8 cellular contexts compared by ENCODE assay signal in the genomic region with DNA sequence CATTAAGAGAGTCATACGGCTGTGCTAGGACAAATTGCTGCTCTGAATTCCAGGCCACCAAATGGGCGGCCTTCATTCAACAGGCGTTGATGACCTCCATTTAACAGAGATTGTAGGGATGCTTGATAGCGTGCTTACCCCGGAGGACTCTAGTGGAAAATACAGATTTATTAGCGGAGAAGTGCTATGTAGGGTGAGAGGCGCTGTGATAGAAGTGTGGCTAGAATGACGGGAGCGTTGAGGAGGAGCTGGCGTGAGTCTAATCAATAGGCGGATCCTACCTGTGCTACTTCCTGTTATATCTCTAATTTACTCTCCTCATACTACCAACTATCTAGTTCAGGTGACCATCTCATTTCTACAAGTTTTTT. TPM values are rescaled to one million over a fixed set of nuclear protein-coding genes. Genes with fewer than 3 reads are reported as not detected.
DNase-seq lines count a peak whose midpoint lies in the region; ATAC-seq and TF ChIP-seq lines count a peak whose summit lies in the region.

No MANE protein-coding gene starts in this region.

- H2BK120ac ChIP-seq in mesenchymal stem cell (ENCODE audit: low read depth, low read length) = no peak overlapping the region

- no peaks in the 10 kb centered on the region for H4K20me1 ChIP-seq in HCT116 (ENCODE audit: insufficient read depth)
- no peaks in the 10 kb centered on the region for H4K20me1 ChIP-seq in mammary epithelial cell (ENCODE audit: insufficient read depth, low read length)

- no peak overlapping the region for H3K23ac ChIP-seq in mesenchymal stem cell (ENCODE audit: low read length in 2 of 2)

- H2BK15ac ChIP-seq in mesenchymal stem cell (ENCODE audit: low read depth, poor library complexity, severe bottlenecking) = no peak overlapping the region

- no peak overlapping the region for H2BK12ac ChIP-seq in mesenchymal stem cell (ENCODE audit: low read length in 2 of 2)

- no peak overlapping the region for H2BK5ac ChIP-seq in mesenchymal stem cell (ENCODE audit: low read depth, low read length, poor library complexity, severe bottlenecking)

- no peak for TF ChIP-seq POLR2A in HCT116 (IDR thresholded peaks at IDR 0.05; ENCODE audit: borderline replicate concordance, extremely low read depth, insufficient read depth, insufficient read length)

- peak overlapping the region; percentile 40 to 99 for H3K4ac ChIP-seq in mesenchymal stem cell (ENCODE audit: low read depth in 1 of 2, low read length in 2 of 2)

- POLR2A ChIA-PET in HCT116 (lab: Charles Lee) = no interaction called here

- TF ChIP-seq CTCF in HCT116 (IDR thresholded peaks at IDR 0.05 in 2 of 3, conservative IDR thresholded peaks at IDR 0.05 in 1 of 3; ENCODE audit: borderline replicate concordance in 1 of 3, insufficient read depth in 1 of 3, low read depth in 2 of 3, low read length in 2 of 3) (no peak), mammary epithelial cell (conservative IDR thresholded peaks at IDR 0.05 in 1 of 2, IDR thresholded peaks at IDR 0.05 in 1 of 2; ENCODE audit: extremely low read depth in 1 of 2, insufficient read depth in 1 of 2, low read depth in 1 of 2, low read length in 2 of 2) (no peak)

- 1% methylated on average over 11 of the region's 11 CpGs for WGBS in mammary epithelial cell (ENCODE audit: low coverage, missing lambda C conversion rate)
- WGBS in mesenchymal stem cell = 2% methylated on average over 9 of the region's 11 CpGs
- 2 to 3% methylated on average over 11 of the region's 11 CpGs for WGBS in aorta, 2 donors

- no peaks in the 10 kb centered on the region for H3K9me3 ChIP-seq in HCT116 (ENCODE audit: control insufficient read depth in 1 of 2, insufficient read depth in 1 of 2, low read depth in 1 of 2, low read length in 2 of 2)
- H3K9me3 ChIP-seq in mammary epithelial cell (replicated peaks; ENCODE audit: insufficient read depth, low read length) = no peaks in the 10 kb centered on the region
- H3K9me3 ChIP-seq in mesenchymal stem cell (ENCODE audit: control insufficient read depth, low read length) = no peaks in the 10 kb centered on the region
- no peaks in the 10 kb centered on the region for H3K9me3 ChIP-seq in aorta (ENCODE audit: control insufficient read depth, low read length)

- BruUV-seq in HCT116 (replicated peaks; lab: Mats Ljungman, UMichigan) = no TSS peak
- no TSS peak for BruUV-seq in mammary epithelial cell (replicated peaks; lab: Mats Ljungman, UMichigan)

- H4K8ac ChIP-seq in mesenchymal stem cell (ENCODE audit: low read length) = peak overlapping the region; percentile 100

- intact Hi-C loops in HCT116 (cut with micrococcal nuclease) (no loop called here), mammary epithelial cell (cut with micrococcal nuclease) (loop anchor here (10.0 kb wide), 1 partner anchor 314 kb away; no protein-coding TSS in a partner anchor), aorta (cut with DNase I) (no loop called here)

- H3K4me3 ChIP-seq in HCT116 (replicated peaks in 1 of 2; ENCODE audit: low read depth in 1 of 2, low read length in 2 of 2) = peak overlapping the region; percentile 100
- peak overlapping the region; percentile 79 to 91 (median 89) for H3K4me3 ChIP-seq in mammary epithelial cell (replicated peaks in 1 of 3; ENCODE audit: insufficient read depth in 1 of 3, low read depth in 2 of 3, low read length in 3 of 3)
- H3K4me3 ChIP-seq in mesenchymal stem cell (ENCODE audit: insufficient read depth in 1 of 2, low read depth in 1 of 2, low read length in 2 of 2) = peak overlapping the region; percentile 99
- H3K4me3 ChIP-seq in aorta (ENCODE audit: low read length in 2 of 2) = peak overlapping the region; percentile 58 to 59

- H3K79me2 ChIP-seq in HCT116 (ENCODE audit: insufficient read depth, low read length) (peaks cover 59% of the 10 kb centered on the region), mammary epithelial cell (ENCODE audit: insufficient read depth, low read length) (peaks cover 54% of the 10 kb centered on the region)

- no peak overlapping the region for H4K91ac ChIP-seq in mesenchymal stem cell (ENCODE audit: low read length)

- H3K4me1 ChIP-seq in HCT116 (ENCODE audit: control insufficient read depth in 1 of 2, insufficient read depth in 2 of 2, low read length in 2 of 2) = peaks cover 5 to 27% of the 10 kb centered on the region in 2 experiments
- H3K4me1 ChIP-seq in mammary epithelial cell (ENCODE audit: insufficient read depth, low read length) = peaks cover 5% of the 10 kb centered on the region
- peaks cover 6% of the 10 kb centered on the region for H3K4me1 ChIP-seq in mesenchymal stem cell (ENCODE audit: control insufficient read depth, insufficient read depth, low read depth, low read length)
- no peaks in the 10 kb centered on the region for H3K4me1 ChIP-seq in aorta (ENCODE audit: control insufficient read depth in 1 of 2, insufficient read depth in 2 of 2, low read length in 2 of 2)

- H3K27me3 ChIP-seq in HCT116 (ENCODE audit: insufficient read depth, low read length) (no peaks in the 10 kb centered on the region), mammary epithelial cell (ENCODE audit: insufficient read depth, low read length) (no peaks in the 10 kb centered on the region), mesenchymal stem cell (ENCODE audit: control insufficient read depth in 1 of 2, insufficient read depth in 1 of 2, low read length in 2 of 2) (no peaks in the 10 kb centered on the region), aorta (ENCODE audit: control insufficient read depth in 1 of 2, insufficient read depth in 2 of 2, low read length in 1 of 2) (no peaks in the 10 kb centered on the region)

- peaks cover 2 to 3% of the 10 kb centered on the region in 2 experiments; a peak in 3 of 4 replicates for H3K36me3 ChIP-seq in HCT116 (ENCODE audit: control insufficient read depth in 1 of 2, insufficient read depth in 2 of 2, low read length in 2 of 2)
- peaks cover 5% of the 10 kb centered on the region for H3K36me3 ChIP-seq in mammary epithelial cell (ENCODE audit: insufficient read depth, low read length)
- H3K36me3 ChIP-seq in mesenchymal stem cell (ENCODE audit: control insufficient read depth in 1 of 2, insufficient read depth in 2 of 2, low read depth in 1 of 2, low read length in 2 of 2) = peaks cover 11 to 23% of the 10 kb centered on the region in 2 experiments
- no peaks in the 10 kb centered on the region for H3K36me3 ChIP-seq in aorta (ENCODE audit: control insufficient read depth in 1 of 2, insufficient read depth in 2 of 2, low read length in 1 of 2)

- H3K27ac ChIP-seq in HCT116 (ENCODE audit: low read depth, low read length) = peak overlapping the region; percentile 93
- peak overlapping the region; percentile 83 for H3K27ac ChIP-seq in mammary epithelial cell (ENCODE audit: insufficient read depth, low read depth, low read length)
- peak overlapping the region; percentile 88 for H3K27ac ChIP-seq in mesenchymal stem cell (ENCODE audit: low read length, poor library complexity, severe bottlenecking)
- no peak overlapping the region for H3K27ac ChIP-seq in aorta (ENCODE audit: low read depth in 1 of 2, low read length in 2 of 2)

- peak overlapping the region; percentile 98 to 99 for H3K18ac ChIP-seq in mesenchymal stem cell (ENCODE audit: low read depth in 1 of 2, low read length in 2 of 2)

- in situ Hi-C loops in mammary epithelial cell (cut with MboI; ENCODE audit: low sequenced_read_pairs in 2 of 2) = no loop called here

- dilution Hi-C loops in mammary epithelial cell (cut with HindIII; ENCODE audit: low sequenced_read_pairs) = no loop called here

- no peak overlapping the region for H2AK5ac ChIP-seq in mesenchymal stem cell (ENCODE audit: low read length, severe bottlenecking)

- TF ChIP-seq RAD21 in HCT116 (IDR thresholded peaks at IDR 0.05; ENCODE audit: low read depth) = no peak

- CTCF ChIA-PET in HCT116 (lab: Charles Lee) (no interaction called here), mammary epithelial cell (lab: Charles Lee; ENCODE audit: low non-redundant PET) (no interaction called here)

- ATAC-seq in HCT116 (peak; percentile 62), aorta (ENCODE audit: low FRiP score) (no peak), HG03108 (IDR thresholded peaks at IDR 0.05; ENCODE audit: unreplicated experiment) (no peak)

- H3K79me1 ChIP-seq in mesenchymal stem cell (replicated peaks; ENCODE audit: low read length, poor library complexity, severe bottlenecking) = peaks cover 11% of the 10 kb centered on the region

- H2AFZ ChIP-seq in HCT116 (ENCODE audit: low read depth, low read length, poor library complexity, severe bottlenecking) = no peak overlapping the region
- H2AFZ ChIP-seq in mammary epithelial cell (ENCODE audit: low read depth, low read length) = peak overlapping the region; percentile 98
- peak overlapping the region; percentile 99 for H2AFZ ChIP-seq in mesenchymal stem cell (ENCODE audit: low read depth, low read length)

- H3K14ac ChIP-seq in mesenchymal stem cell (ENCODE audit: low read length in 2 of 2) = no peak overlapping the region

- RAD21 ChIA-PET in HCT116 (lab: Charles Lee; ENCODE audit: low non-redundant PET in 1 of 2, low total read pairs in 2 of 2, uncharacterized antibody in 2 of 2, unreplicated experiment in 2 of 2) = no interaction called here

- no peaks in the 10 kb centered on the region for H3K9me2 ChIP-seq in HCT116 (ENCODE audit: insufficient read depth)

- H3K9ac ChIP-seq in HCT116 (ENCODE audit: low read length) (peak overlapping the region; percentile 99), mammary epithelial cell (ENCODE audit: insufficient read depth, low read length) (peak overlapping the region; percentile 95), mesenchymal stem cell (ENCODE audit: low read length) (peak overlapping the region; percentile 97)

- peak overlapping the region; percentile 83 for H3K4me2 ChIP-seq in HCT116 (ENCODE audit: low read length)
- peak overlapping the region; percentile 91 for H3K4me2 ChIP-seq in mammary epithelial cell (ENCODE audit: insufficient read depth, low read depth, low read length)
- H3K4me2 ChIP-seq in mesenchymal stem cell (ENCODE audit: low read length, poor library complexity, severe bottlenecking) = peak overlapping the region; percentile 89

- DNase-seq in NCI-H1092 treated with DMSO at 0.1 percent for 48 hours (lab: John Stamatoyannopoulos, UW) = peak; percentile 73
- DNase-seq in NCI-H1092 (lab: John Stamatoyannopoulos, UW) = no peak
- DNase-seq in HCT116 (ENCODE audit: low read depth, low spot score) = no peak
- DNase-seq in NCI-H82 (lab: John Stamatoyannopoulos, UW) = peak; percentile 60
- peak; percentile 37 for DNase-seq in mammary epithelial cell
- no peak for DNase-seq in mesenchymal stem cell
- no peak for DNase-seq in aorta

RNA-seq across cellular contexts. Expression of gene MRPS35, which starts 0.7 kb away (rescaled TPM):
- total RNA-seq in HCT116 (2021; ENCODE audit: unreplicated experiment) = 55.4 TPM
- 23.6 and 32.0 TPM in 2 replicates for polyA plus RNA-seq in HCT116 (2012)
- total RNA-seq in mammary epithelial cell = 10 to 100 TPM; 33.5 to 36.9 TPM
- 53.1 TPM for polyA plus RNA-seq in mammary epithelial cell
- 16.3 TPM for polyA minus RNA-seq in mammary epithelial cell
- 40.2 TPM for polyA plus RNA-seq in mesenchymal stem cell (2013, experiment 1 of 2)
- 42.8 TPM for polyA plus RNA-seq in mesenchymal stem cell (2013, experiment 2 of 2)
- 10 to 100 TPM; 18.3 to 24.3 TPM for total RNA-seq in aorta
- polyA plus RNA-seq in aorta = 10 to 100 TPM; 19.4 to 35.8 TPM

RNA-seq across cellular contexts. Expression of gene REP15, which starts 15.1 kb away (rescaled TPM):
- 0.86 TPM for total RNA-seq in HCT116 (2021; ENCODE audit: unreplicated experiment)
- 0.14 and 0.36 TPM in 2 replicates for polyA plus RNA-seq in HCT116 (2012)
- 1 to 10 TPM; 2.0 to 2.1 TPM for total RNA-seq in mammary epithelial cell
- 1.0 TPM for polyA plus RNA-seq in mammary epithelial cell
- 5.7 TPM for polyA minus RNA-seq in mammary epithelial cell
- 0.55 TPM for polyA plus RNA-seq in mesenchymal stem cell (2013, experiment 1 of 2)
- 0.56 TPM for polyA plus RNA-seq in mesenchymal stem cell (2013, experiment 2 of 2)
- 1 to 10 TPM; 4.3 to 6.6 TPM for total RNA-seq in aorta
- 10 to 100 TPM in 1 of 2 donors, under 1 TPM in 1; 0.87 to 14.9 TPM for polyA plus RNA-seq in aorta

Comparison
In these comparisons a context has a peak if more than half of its experiments do, and no peak if none do; other contexts are left out.
1. DNase-seq: peak in NCI-H1092 treated with DMSO at 0.1 percent for 48 hours (single experiment), NCI-H82 (single experiment) and mammary epithelial cell (single experiment); none in NCI-H1092 (single experiment), HCT116 (single experiment), mesenchymal stem cell (single experiment) and aorta (0 of 2).
2. H3K27ac ChIP-seq: peak in HCT116 (single experiment), mammary epithelial cell (single experiment) and mesenchymal stem cell (single experiment); none in aorta (0 of 2).
3. Peak in every context shown above with its lines, with median percentiles within 50 percentile points of each other: H3K4me2 ChIP-seq, H3K4me3 ChIP-seq and H3K9ac ChIP-seq.